In the genomic region with DNA sequence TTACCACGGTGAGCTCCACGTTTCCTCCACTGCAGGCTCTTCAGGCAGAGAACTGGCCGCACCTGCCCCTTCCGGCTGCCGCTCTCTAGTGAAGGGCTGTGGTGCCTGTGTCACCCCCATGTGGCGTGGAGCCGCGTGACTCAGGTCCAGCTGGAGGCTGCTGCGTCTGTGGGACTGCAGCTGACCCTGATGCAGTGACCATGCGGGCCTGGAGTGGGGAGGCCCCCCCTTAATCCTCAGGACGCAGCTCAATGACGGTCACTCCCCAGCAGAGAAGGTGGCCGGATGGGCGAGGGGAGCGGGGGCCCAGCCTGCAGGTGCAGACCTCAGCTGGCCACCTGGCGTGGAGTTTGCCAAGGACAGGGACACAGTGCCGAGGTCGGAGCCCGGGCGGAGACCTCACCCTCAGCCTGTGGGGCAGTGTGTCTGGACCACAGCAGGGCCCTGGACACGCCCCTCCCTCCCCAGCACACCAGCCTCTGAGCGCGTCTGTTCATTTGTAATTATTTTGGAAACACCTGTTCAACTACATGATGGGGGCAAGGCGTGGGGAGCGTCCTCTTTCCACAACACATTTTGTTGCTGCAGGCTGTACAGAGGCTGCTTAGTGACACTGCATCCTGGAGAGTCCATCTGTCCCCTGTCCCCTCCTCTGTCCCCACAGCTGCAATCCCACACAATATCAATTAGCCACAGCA, we compare ENCODE assay signal across 21 cellular contexts. TPM values are rescaled to one million over a fixed set of nuclear protein-coding genes. Genes with fewer than 3 reads are reported as not detected.
DNase-seq lines count a peak whose midpoint lies in the region; TF ChIP-seq lines count a peak whose summit lies in the region.
"Had no signal": no experiment of that assay in that cellular context is flagged by ENCODE, and none has a peak within 500 bp of the region (broad histone marks: within the 10 kb centered on the region; RNA-seq: fewer than 3 reads in every experiment).

No MANE protein-coding gene starts in this region.

- no peak overlapping the region for H2AFZ ChIP-seq in neural cell (ENCODE audit: low read depth, low read length)
- H2AFZ ChIP-seq: GM23338 had no signal

- H3K4me3 ChIP-seq in neural cell (ENCODE audit: low read length) (no peak overlapping the region), Peyer's patch (no peak overlapping the region)
- H3K4me3 ChIP-seq: BLaER1, GM23338 had no signal

- TF ChIP-seq RAD21 in neural cell (conservative IDR thresholded peaks at IDR 0.05) = no peak

- H3K27me3 ChIP-seq in neural cell (ENCODE audit: insufficient read depth, low read depth, low read length) (peaks cover 5% of the 10 kb centered on the region), Peyer's patch (no peaks in the 10 kb centered on the region)
- H3K27me3 ChIP-seq: BLaER1 had no signal

- H4K20me1 ChIP-seq in neural cell (ENCODE audit: insufficient read depth) = no peaks in the 10 kb centered on the region
- H4K20me1 ChIP-seq: BLaER1 had no signal

- H3K9ac ChIP-seq in neural cell (ENCODE audit: low read length) = no peak overlapping the region
- H3K9ac ChIP-seq: BLaER1, KMS-11, SK-N-SH had no signal

- TF ChIP-seq EP300 in neural cell (conservative IDR thresholded peaks at IDR 0.05; ENCODE audit: poor library complexity, severe bottlenecking) = no peak

- no peaks in the 10 kb centered on the region for H3K9me3 ChIP-seq in neural cell (ENCODE audit: low read length)
- no peaks in the 10 kb centered on the region for H3K9me3 ChIP-seq in Peyer's patch
- H3K9me3 ChIP-seq: BLaER1, SK-N-SH had no signal

- no peaks in the 10 kb centered on the region for H3F3A ChIP-seq in neural cell (ENCODE audit: insufficient read depth, low read length, poor library complexity, severe bottlenecking)

- H3K36me3 ChIP-seq in neural cell (ENCODE audit: insufficient read depth, low read length) = no peaks in the 10 kb centered on the region
- no peaks in the 10 kb centered on the region for H3K36me3 ChIP-seq in Peyer's patch
- H3K36me3 ChIP-seq: BLaER1 had no signal

- no peak overlapping the region for H3K4me2 ChIP-seq in neural cell (ENCODE audit: low read length)
- H3K4me2 ChIP-seq: BLaER1, GM23338, KMS-11, SK-N-SH had no signal

- no peaks in the 10 kb centered on the region for H3K79me2 ChIP-seq in neural cell (replicated peaks; ENCODE audit: insufficient read depth, low read length)

- H3K9me2 ChIP-seq in neural cell (ENCODE audit: insufficient read depth, low read length) = no peaks in the 10 kb centered on the region
- H3K9me2 ChIP-seq: SK-N-SH had no signal

- no peaks in the 10 kb centered on the region for H3K4me1 ChIP-seq in Peyer's patch

- TF ChIP-seq CTCF in neural cell (IDR thresholded peaks at IDR 0.05; ENCODE audit: poor library complexity, severe bottlenecking) (peak; percentile 11), Peyer's patch (IDR thresholded peaks at IDR 0.05) (no peak)

- TF ChIP-seq POLR2A in Peyer's patch (IDR thresholded peaks at IDR 0.05) = no peak

- DNase-seq in NCI-H748 (lab: John Stamatoyannopoulos, UW; ENCODE audit: unreplicated experiment) (peak; percentile 80), NCI-H748 treated with DMSO at 0.1 percent for 48 hours (lab: John Stamatoyannopoulos, UW) (no peak), NCI-H1417 (lab: John Stamatoyannopoulos, UW) (peak in 2 of 3 experiments; percentile 76 to 88), SHP77 (lab: John Stamatoyannopoulos, UW) (peak; percentile 52 to 68), SIG-M5 treated with dmso at 0.1 percent for 504 hours (lab: John Stamatoyannopoulos, UW; ENCODE audit: unreplicated experiment) (no peak), Peyer's patch (no peak)
- DNase-seq in activated CD8-positive, alpha-beta memory T cell treated with anti-CD3 and anti-CD28 coated beads, Interleukin-2, amount 50 U/mL, for 4 hours = no peak
- DNase-seq: CD8-positive, alpha-beta T cell; NCI-H146; NCI-H2081 treated with DMSO at 0.1 percent for 48 hours; NCI-H446 treated with DMSO at 0.1 percent for 48 hours; OCI-M1; SK-N-SH; T-cell had no signal

- H3K27ac ChIP-seq in neural cell (ENCODE audit: low read length) = no peak overlapping the region
- no peak overlapping the region for H3K27ac ChIP-seq in Peyer's patch
- H3K27ac ChIP-seq: BLaER1, KMS-11, RWPE1 had no signal

TF ChIP-seq in neural cell, 6 proteins besides CTCF, POLR2A, EP300 and RAD21:
- TF ChIP-seq, protein P1, sequence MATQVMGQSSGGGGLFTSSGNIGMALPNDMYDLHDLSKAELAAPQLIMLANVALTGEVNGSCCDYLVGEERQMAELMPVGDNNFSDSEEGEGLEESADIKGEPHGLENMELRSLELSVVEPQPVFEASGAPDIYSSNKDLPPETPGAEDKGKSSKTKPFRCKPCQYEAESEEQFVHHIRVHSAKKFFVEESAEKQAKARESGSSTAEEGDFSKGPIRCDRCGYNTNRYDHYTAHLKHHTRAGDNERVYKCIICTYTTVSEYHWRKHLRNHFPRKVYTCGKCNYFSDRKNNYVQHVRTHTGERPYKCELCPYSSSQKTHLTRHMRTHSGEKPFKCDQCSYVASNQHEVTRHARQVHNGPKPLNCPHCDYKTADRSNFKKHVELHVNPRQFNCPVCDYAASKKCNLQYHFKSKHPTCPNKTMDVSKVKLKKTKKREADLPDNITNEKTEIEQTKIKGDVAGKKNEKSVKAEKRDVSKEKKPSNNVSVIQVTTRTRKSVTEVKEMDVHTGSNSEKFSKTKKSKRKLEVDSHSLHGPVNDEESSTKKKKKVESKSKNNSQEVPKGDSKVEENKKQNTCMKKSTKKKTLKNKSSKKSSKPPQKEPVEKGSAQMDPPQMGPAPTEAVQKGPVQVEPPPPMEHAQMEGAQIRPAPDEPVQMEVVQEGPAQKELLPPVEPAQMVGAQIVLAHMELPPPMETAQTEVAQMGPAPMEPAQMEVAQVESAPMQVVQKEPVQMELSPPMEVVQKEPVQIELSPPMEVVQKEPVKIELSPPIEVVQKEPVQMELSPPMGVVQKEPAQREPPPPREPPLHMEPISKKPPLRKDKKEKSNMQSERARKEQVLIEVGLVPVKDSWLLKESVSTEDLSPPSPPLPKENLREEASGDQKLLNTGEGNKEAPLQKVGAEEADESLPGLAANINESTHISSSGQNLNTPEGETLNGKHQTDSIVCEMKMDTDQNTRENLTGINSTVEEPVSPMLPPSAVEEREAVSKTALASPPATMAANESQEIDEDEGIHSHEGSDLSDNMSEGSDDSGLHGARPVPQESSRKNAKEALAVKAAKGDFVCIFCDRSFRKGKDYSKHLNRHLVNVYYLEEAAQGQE (IDR thresholded peaks at IDR 0.05; ENCODE audit: borderline replicate concordance) = no peak
- TF ChIP-seq POLR2AphosphoS5 (IDR thresholded peaks at IDR 0.05) = no peak
- no peak for TF ChIP-seq MXI1 (conservative IDR thresholded peaks at IDR 0.05; ENCODE audit: poor library complexity, severe bottlenecking)
- no peak for TF ChIP-seq TAF1 (IDR thresholded peaks at IDR 0.05; ENCODE audit: low read depth)
TF ChIP-seq in neural cell: peak in this region for 0.

RNA-seq across cellular contexts. Expression of a gene that starts 10.7 kb away (rescaled TPM):
- polyA plus RNA-seq in neural cell = not detected in 2 replicates
- polyA minus RNA-seq in neural cell = not detected in 2 replicates
- not detected for total RNA-seq in Peyer's patch
- total RNA-seq: Daoy, M059J, T-cell had no signal
- polyA plus RNA-seq: SK-N-SH had no signal

RNA-seq across cellular contexts. Expression of a gene that starts 43.5 kb away (rescaled TPM):
- not detected in 2 replicates for polyA plus RNA-seq in neural cell
- polyA minus RNA-seq in neural cell = not detected in 2 replicates
- total RNA-seq in Peyer's patch = 10 to 100 TPM in 1 of 4 donors, 1 to 10 TPM in 3; 3.8 to 19.0 (median 5.2) TPM
- total RNA-seq: M059J had no signal
- polyA plus RNA-seq: SK-N-SH had no signal

RNA-seq across cellular contexts. Expression of a gene that starts 58.1 kb away (rescaled TPM):
- polyA plus RNA-seq in neural cell = 54.8 and 56.4 TPM in 2 replicates
- polyA minus RNA-seq in neural cell = 75.0 and 76.5 TPM in 2 replicates
- 10 to 100 TPM; 22.3 to 26.5 (median 24.0) TPM for total RNA-seq in Peyer's patch

Comparison
In these comparisons a context has a peak if more than half of its experiments do, and no peak if none do; other contexts are left out.
1. DNase-seq: peak in NCI-H748 (single experiment), NCI-H1417 (2 of 3) and SHP77 (2 of 2); none in NCI-H748 treated with DMSO at 0.1 percent for 48 hours (single experiment), activated CD8-positive, alpha-beta memory T cell treated with anti-CD3 and anti-CD28 coated beads, Interleukin-2, amount 50 U/mL, for 4 hours (single experiment), SIG-M5 treated with dmso at 0.1 percent for 504 hours (single experiment) and Peyer's patch (0 of 3).